ENCODE assay signal across 8 cellular contexts in the genomic region with DNA sequence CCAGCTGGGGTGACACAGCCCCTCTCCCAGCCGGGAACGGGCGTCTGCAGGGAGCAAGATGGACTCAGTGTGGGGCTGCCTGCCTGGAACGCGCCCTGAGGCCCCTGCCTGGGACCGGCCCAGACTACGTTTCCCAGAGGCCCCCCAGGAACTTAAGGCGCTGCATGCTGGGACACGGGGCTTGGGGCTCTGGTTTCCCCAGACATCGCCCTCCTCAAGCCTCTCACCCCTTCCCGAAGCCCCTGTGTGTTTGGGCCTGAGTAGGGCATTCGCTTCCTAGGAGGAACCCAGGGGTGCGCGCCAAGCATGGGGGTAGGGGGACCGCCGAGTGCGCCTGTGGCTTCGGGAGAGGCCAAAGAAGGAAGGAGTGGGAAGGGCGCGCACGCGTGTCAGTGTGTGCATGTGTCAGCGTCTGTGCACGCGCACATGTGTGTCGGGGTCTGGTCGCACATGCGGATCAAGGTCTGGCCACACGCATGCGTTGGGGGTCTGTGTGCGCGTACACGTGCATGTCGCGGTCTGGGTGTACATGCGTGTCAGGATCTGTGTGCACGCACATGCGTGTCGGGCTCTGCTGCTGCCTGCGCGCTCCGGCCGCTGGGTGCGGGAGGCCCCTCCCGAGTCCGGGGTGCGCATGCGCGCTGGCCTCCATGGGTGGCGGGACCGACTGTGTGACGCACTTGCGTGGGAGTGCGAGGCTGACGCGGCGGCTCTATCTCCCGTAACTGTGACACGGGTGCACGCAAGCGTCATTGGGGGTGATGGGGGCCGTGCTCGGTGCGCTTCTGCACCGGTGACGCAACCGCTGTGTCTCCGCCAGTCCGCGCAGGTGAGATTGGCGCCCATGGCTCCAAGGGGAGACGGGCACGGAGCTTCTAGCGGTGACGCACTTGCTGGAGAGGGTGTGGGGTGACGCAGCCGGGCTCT. TPM values are rescaled to one million over a fixed set of nuclear protein-coding genes. Genes with fewer than 3 reads are reported as not detected.
DNase-seq lines count a peak whose midpoint lies in the region; ATAC-seq and TF ChIP-seq lines count a peak whose summit lies in the region.

No MANE protein-coding gene starts in this region.

- ATAC-seq in GM21786 (IDR thresholded peaks at IDR 0.05; ENCODE audit: unreplicated experiment) = no peak

- no peak for TF ChIP-seq CTCF in HFF-Myc (IDR thresholded peaks at IDR 0.05; ENCODE audit: low read depth, low read length, missing control alignments)

- peak overlapping the region; percentile 37 for H3K4me3 ChIP-seq in HFF-Myc (replicated peaks; ENCODE audit: low read depth, low read length)

- TF ChIP-seq POLR2A in erythroblast (IDR thresholded peaks at IDR 0.05; ENCODE audit: low read length) = peak; percentile 43

- peak; percentile 16 for DNase-seq in GDM1 (lab: John Stamatoyannopoulos, UW)
- peak; percentile 26 for DNase-seq in HFF-Myc (ENCODE audit: extremely low read depth, low read depth)
- DNase-seq in NCI-H2227 (lab: John Stamatoyannopoulos, UW; ENCODE audit: unreplicated experiment) = peak; percentile 97
- DNase-seq in activated T-cell treated with anti-CD3 and anti-CD28 coated beads for 4 hours = peak; percentile 84
- peak; percentile 92 to 95 for DNase-seq in erythroblast (lab: John Stamatoyannopoulos, UW)
- DNase-seq in myocyte (ENCODE audit: low read depth) = peak; percentile 81
- peak; percentile 84 to 95 (median 94) for DNase-seq in stimulated activated naive CD4-positive, alpha-beta T cell (lab: John Stamatoyannopoulos, UW)

RNA-seq across cellular contexts. Expression of gene ZNF331, which starts 16.2 kb away (rescaled TPM):
- 18.8 and 21.1 TPM in 2 replicates for total RNA-seq in myocyte
- 12.1 TPM for polyA plus RNA-seq in myocyte (2012)

Comparison
In these comparisons a context has a peak if more than half of its experiments do, and no peak if none do; other contexts are left out.
1. DNase-seq: peak in every context shown above with its lines; median percentile 97 in NCI-H2227; 94 in stimulated activated naive CD4-positive, alpha-beta T cell; 94 in erythroblast; 84 in activated T-cell treated with anti-CD3 and anti-CD28 coated beads for 4 hours; 81 in myocyte; 26 in HFF-Myc; 16 in GDM1.